15 cellular contexts compared by ENCODE assay signal in genomic region chr3:189927975-189928895, GRCh38.
DNase-seq lines count a peak whose midpoint lies in the region; ATAC-seq, FAIRE-seq and TF ChIP-seq lines count a peak whose summit lies in the region.
"Had no signal": no experiment of that assay in that cellular context is flagged by ENCODE, and none has a peak within 500 bp of the region (broad histone marks: within the 10 kb centered on the region; RNA-seq: fewer than 3 reads in every experiment).

No MANE protein-coding gene starts in this region.

- no peak for TF ChIP-seq POLR2A in GM12892 (IDR thresholded peaks at IDR 0.05; ENCODE audit: low read depth, low read length)

- H3K36me3 Mint-ChIP-seq in activated naive CD8-positive, alpha-beta T cell treated with anti-CD3 and anti-CD28 coated beads, Interleukin-2, amount 50 U/mL, for 24 hours (ENCODE audit: low read depth) = peaks cover 3% of the 10 kb centered on the region
- H3K36me3 Mint-ChIP-seq in T-helper 17 cell (ENCODE audit: low read depth) (no peaks in the 10 kb centered on the region), HFFc6 (ENCODE audit: low read depth) (no peaks in the 10 kb centered on the region)

- no peak overlapping the region for H2BK12ac ChIP-seq in trophoblast cell (ENCODE audit: low read length)

- H2BK120ac ChIP-seq in trophoblast cell (ENCODE audit: insufficient read depth, low read length, poor library complexity) = no peak overlapping the region

- H3K4ac ChIP-seq in trophoblast cell (ENCODE audit: low read depth, low read length) = no peak overlapping the region

- H3K27me3 Mint-ChIP-seq in activated naive CD8-positive, alpha-beta T cell treated with anti-CD3 and anti-CD28 coated beads, Interleukin-2, amount 50 U/mL, for 24 hours = peaks cover 7% of the 10 kb centered on the region
- H3K27me3 Mint-ChIP-seq in T-helper 17 cell = no peaks in the 10 kb centered on the region
- H3K27me3 Mint-ChIP-seq in HFFc6 (ENCODE audit: insufficient read depth) = peaks cover 11% of the 10 kb centered on the region; the same call in 1 of the 2 replicates

- H3K4me1 Mint-ChIP-seq in activated naive CD8-positive, alpha-beta T cell treated with anti-CD3 and anti-CD28 coated beads, Interleukin-2, amount 50 U/mL, for 24 hours = peaks cover 23% of the 10 kb centered on the region
- peaks cover 6% of the 10 kb centered on the region for H3K4me1 Mint-ChIP-seq in T-helper 17 cell
- H3K4me1 Mint-ChIP-seq in HFFc6 (ENCODE audit: low read depth) = peaks cover 5% of the 10 kb centered on the region; the same call in 1 of the 2 replicates

- peak; percentile 92 for ATAC-seq in activated naive CD8-positive, alpha-beta T cell treated with anti-CD3 and anti-CD28 coated beads, Interleukin-2, amount 50 U/mL, for 24 hours
- ATAC-seq in T-helper 17 cell = no peak
- ATAC-seq: effector memory CD8-positive, alpha-beta T cell; right lobe of liver had no signal

- H3K4me3 Mint-ChIP-seq in activated naive CD8-positive, alpha-beta T cell treated with anti-CD3 and anti-CD28 coated beads, Interleukin-2, amount 50 U/mL, for 24 hours = peak overlapping the region; percentile 36
- H3K4me3 Mint-ChIP-seq in T-helper 17 cell (no peak overlapping the region), HFFc6 (no peak overlapping the region)
- H3K4me3 Mint-ChIP-seq: effector memory CD8-positive, alpha-beta T cell had no signal

- H4K91ac ChIP-seq in trophoblast cell (ENCODE audit: low read depth, low read length) = no peak overlapping the region

- no peak overlapping the region for H3K27ac ChIP-seq in trophoblast cell (ENCODE audit: low read depth, low read length)
- H3K27ac ChIP-seq: right lobe of liver, thoracic aorta had no signal

- no peak overlapping the region for H4K12ac ChIP-seq in trophoblast cell (ENCODE audit: low read depth, low read length)

- no peak overlapping the region for H3K18ac ChIP-seq in trophoblast cell (ENCODE audit: low read length)

- H3K27me3 ChIP-seq in trophoblast cell (ENCODE audit: insufficient read depth, low read length) = no peaks in the 10 kb centered on the region
- H3K27me3 ChIP-seq: BE2C, right lobe of liver had no signal

- H3K79me1 ChIP-seq in trophoblast cell (ENCODE audit: low read length) = no peaks in the 10 kb centered on the region

- no peak overlapping the region for H3K23ac ChIP-seq in trophoblast cell (ENCODE audit: low read length)

- no peak overlapping the region for H2AFZ ChIP-seq in trophoblast cell (ENCODE audit: insufficient read depth, low read length, poor library complexity)

- no peak overlapping the region for H2AK5ac ChIP-seq in trophoblast cell (ENCODE audit: low read length)

- DNase-seq in GM12892 (ENCODE audit: insufficient read length) (no peak), NCI-H226 (peak; percentile 35), trophoblast cell (peak; percentile 76 to 92), NCI-H526 (lab: John Stamatoyannopoulos, UW) (no peak), T-helper 17 cell (no peak), HFFc6 (no peak)
- no peak for DNase-seq in activated naive CD8-positive, alpha-beta T cell treated with anti-CD3 and anti-CD28 coated beads, Interleukin-2, amount 50 U/mL, for 24 hours
- DNase-seq: BE2C; central memory CD4-positive, alpha-beta T cell; effector memory CD8-positive, alpha-beta T cell; foreskin fibroblast; NCI-H146; right lobe of liver had no signal

- TF ChIP-seq CTCF in HFFc6 (IDR thresholded peaks at IDR 0.05) = no peak

- H3K9me3 ChIP-seq in trophoblast cell (ENCODE audit: insufficient read depth, low read depth, low read length) (no peaks in the 10 kb centered on the region), T-helper 17 cell (ENCODE audit: control insufficient read depth, low read length, poor library complexity, severe bottlenecking) (no peaks in the 10 kb centered on the region)
- H3K9me3 ChIP-seq: BE2C, right lobe of liver, thoracic aorta had no signal

- FAIRE-seq in GM12892 (lab: Jason Lieb, UNC) = peak; percentile 80
- FAIRE-seq: H1 had no signal

- H3K9me3 Mint-ChIP-seq in activated naive CD8-positive, alpha-beta T cell treated with anti-CD3 and anti-CD28 coated beads, Interleukin-2, amount 50 U/mL, for 24 hours = peaks cover 5% of the 10 kb centered on the region
- H3K9me3 Mint-ChIP-seq in HFFc6 = no peaks in the 10 kb centered on the region
- H3K9me3 Mint-ChIP-seq: effector memory CD8-positive, alpha-beta T cell had no signal

- no peak overlapping the region for H3K4me3 ChIP-seq in trophoblast cell (ENCODE audit: low read depth, low read length)
- H3K4me3 ChIP-seq: right lobe of liver, thoracic aorta had no signal

- no peaks in the 10 kb centered on the region for H3K36me3 ChIP-seq in trophoblast cell (ENCODE audit: control insufficient read depth in 1 of 2, insufficient read depth in 2 of 2, low read length in 2 of 2)
- H3K36me3 ChIP-seq: BE2C, right lobe of liver, thoracic aorta had no signal

- no CpG with 5 or more reads among the region's 6 CpGs for WGBS in trophoblast cell (ENCODE audit: extremely low coverage, insufficient coverage, insufficient read length)

- no peak overlapping the region for H2BK5ac ChIP-seq in trophoblast cell (ENCODE audit: low read depth, low read length, poor library complexity)

- no peak overlapping the region for H3K4me2 ChIP-seq in trophoblast cell (ENCODE audit: low read length)

- no peak overlapping the region for H3K9ac ChIP-seq in trophoblast cell (ENCODE audit: low read length)

- H3K27ac Mint-ChIP-seq in activated naive CD8-positive, alpha-beta T cell treated with anti-CD3 and anti-CD28 coated beads, Interleukin-2, amount 50 U/mL, for 24 hours = peak overlapping the region; percentile 68
- H3K27ac Mint-ChIP-seq in T-helper 17 cell (no peak overlapping the region), HFFc6 (no peak overlapping the region)
- H3K27ac Mint-ChIP-seq: effector memory CD8-positive, alpha-beta T cell had no signal

- H3K14ac ChIP-seq in trophoblast cell (ENCODE audit: low read length) = no peak overlapping the region

- no peak overlapping the region for H4K8ac ChIP-seq in trophoblast cell (ENCODE audit: low read depth, low read length)

- no peaks in the 10 kb centered on the region for H3K79me2 ChIP-seq in trophoblast cell (ENCODE audit: control insufficient read depth, insufficient read depth, low read length, poor library complexity)

- no peaks in the 10 kb centered on the region for H3K4me1 ChIP-seq in trophoblast cell (ENCODE audit: control insufficient read depth in 1 of 2, insufficient read depth in 2 of 2, low read length in 2 of 2)
- H3K4me1 ChIP-seq: BE2C, right lobe of liver had no signal

Comparison
In these comparisons a context has a peak if more than half of its experiments do, and no peak if none do; other contexts are left out.
1. DNase-seq: peak in NCI-H226 (single experiment) and trophoblast cell (2 of 2); none in GM12892 (single experiment), activated naive CD8-positive, alpha-beta T cell treated with anti-CD3 and anti-CD28 coated beads, Interleukin-2, amount 50 U/mL, for 24 hours (single experiment), NCI-H526 (0 of 2), T-helper 17 cell (0 of 3) and HFFc6 (single experiment).